10 cellular contexts compared by ENCODE assay signal in genomic region chr2:233480490-233481202, GRCh38.
DNase-seq lines count a peak whose midpoint lies in the region; FAIRE-seq and TF ChIP-seq lines count a peak whose summit lies in the region.
"Had no signal": no experiment of that assay in that cellular context is flagged by ENCODE, and none has a peak within 500 bp of the region (broad histone marks: within the 10 kb centered on the region; RNA-seq: fewer than 3 reads in every experiment).

No MANE protein-coding gene starts in this region.

- H3K9ac ChIP-seq in neuronal stem cell (ENCODE audit: low read depth, low read length, poor library complexity) (no peak overlapping the region), mesendoderm (ENCODE audit: low read length) (no peak overlapping the region)

- H2AK5ac ChIP-seq in neuronal stem cell (ENCODE audit: low read depth, low read length) (peak overlapping the region; percentile 82), mesendoderm (ENCODE audit: low read length) (no peak overlapping the region)

- H4K5ac ChIP-seq in mesendoderm (ENCODE audit: low read length), result no peak overlapping the region

- DNase-seq in DMS153 (lab: John Stamatoyannopoulos, UW) (peak; percentile 78), NCI-H2029 (lab: John Stamatoyannopoulos, UW) (peak; percentile 73), cerebellar cortex (ENCODE audit: low spot score) (peak; percentile 81), neuronal stem cell (ENCODE audit: low spot score) (no peak), mesendoderm (no peak), OCI-M2 (lab: John Stamatoyannopoulos, UW; ENCODE audit: unreplicated experiment) (no peak), GM12891 (ENCODE audit: insufficient read length, low spot score) (no peak)
- DNase-seq in stimulated activated naive CD4-positive, alpha-beta T cell treated with Interleukin-2 at 50 U/mL for 16 hours (lab: John Stamatoyannopoulos, UW), result no peak
- DNase-seq: GF-D8, NCI-H774 had no signal

- H3K56ac ChIP-seq in mesendoderm (ENCODE audit: low read length), result no peak overlapping the region

- H3K9me3 ChIP-seq in neuronal stem cell (replicated peaks in 1 of 2; ENCODE audit: control insufficient read depth in 2 of 2, insufficient read depth in 1 of 2, low read depth in 1 of 2, low read length in 2 of 2), result peaks cover 5 to 10% of the 10 kb centered on the region in 2 donors

- H3K36me3 ChIP-seq in neuronal stem cell (replicated peaks in 1 of 2; ENCODE audit: control insufficient read depth in 2 of 2, insufficient read depth in 2 of 2, low read length in 2 of 2), result peaks cover 12 to 58% of the 10 kb centered on the region in 2 donors
- H3K36me3 ChIP-seq in mesendoderm (ENCODE audit: control insufficient read depth, insufficient read depth, low read length), result no peaks in the 10 kb centered on the region

- WGBS in neuronal stem cell (ENCODE audit: extremely low coverage in 2 of 2, insufficient read length in 2 of 2, insufficient replicate concordance in 1 of 2), 2 donors, result no CpG with 5 or more reads among the region's 21 CpGs
- no CpG with 5 or more reads among the region's 21 CpGs for WGBS in mesendoderm (ENCODE audit: extremely low coverage, insufficient coverage, low lambda C conversion rate)

- H2BK120ac ChIP-seq in neuronal stem cell (ENCODE audit: low read depth, low read length) (no peak overlapping the region), mesendoderm (ENCODE audit: low read depth, low read length) (no peak overlapping the region)

- H3K4me3 ChIP-seq in neuronal stem cell (ENCODE audit: low read length in 2 of 2) (no peak overlapping the region), mesendoderm (ENCODE audit: low read length) (no peak overlapping the region)

- H3K23ac ChIP-seq in neuronal stem cell (ENCODE audit: low read depth, low read length, poor library complexity) (no peak overlapping the region), mesendoderm (ENCODE audit: low read length) (no peak overlapping the region)

- H3K14ac ChIP-seq in neuronal stem cell (ENCODE audit: low read length), result peak overlapping the region; percentile 73

- no peaks in the 10 kb centered on the region for H3K4me1 ChIP-seq in neuronal stem cell (ENCODE audit: control insufficient read depth in 2 of 2, insufficient read depth in 1 of 2, low read depth in 1 of 2, low read length in 2 of 2)
- H3K4me1 ChIP-seq in mesendoderm (ENCODE audit: control insufficient read depth, low read depth, low read length), result no peaks in the 10 kb centered on the region

- no peaks in the 10 kb centered on the region for H3K79me1 ChIP-seq in neuronal stem cell (ENCODE audit: low read depth, low read length)
- no peaks in the 10 kb centered on the region for H3K79me1 ChIP-seq in mesendoderm (ENCODE audit: low read length)

- H3K27me3 ChIP-seq in neuronal stem cell (ENCODE audit: control insufficient read depth in 3 of 3, insufficient read depth in 3 of 3, low read depth in 1 of 3, low read length in 3 of 3) (no peaks in the 10 kb centered on the region), mesendoderm (ENCODE audit: insufficient read depth, low read length, poor library complexity) (no peaks in the 10 kb centered on the region)

- H2BK5ac ChIP-seq in neuronal stem cell (ENCODE audit: low read length), result no peak overlapping the region
- no peak overlapping the region for H2BK5ac ChIP-seq in mesendoderm (ENCODE audit: low read length)

- no peak for TF ChIP-seq POLR2A in GM12891 (IDR thresholded peaks at IDR 0.05; ENCODE audit: low read depth, low read length)

- H4K91ac ChIP-seq in neuronal stem cell (ENCODE audit: low read depth, low read length, poor library complexity), result no peak overlapping the region

- no peak overlapping the region for H2BK12ac ChIP-seq in neuronal stem cell (ENCODE audit: low read length)

- H3K4me2 ChIP-seq in neuronal stem cell (ENCODE audit: insufficient read depth, low read length, poor library complexity, severe bottlenecking) (no peak overlapping the region), mesendoderm (ENCODE audit: low read length) (no peak overlapping the region)

- FAIRE-seq in GM12891 (lab: Jason Lieb, UNC), result no peak

- H3K4ac ChIP-seq in neuronal stem cell (ENCODE audit: low read length) (no peak overlapping the region), mesendoderm (ENCODE audit: low read depth, low read length) (no peak overlapping the region)

- H3K18ac ChIP-seq in neuronal stem cell (ENCODE audit: low read length) (peak overlapping the region; percentile 55), mesendoderm (ENCODE audit: low read length) (no peak overlapping the region)

- no peak overlapping the region for H3K27ac ChIP-seq in neuronal stem cell (replicated peaks; ENCODE audit: low read length)
- H3K27ac ChIP-seq in mesendoderm (ENCODE audit: low read depth, low read length), result no peak overlapping the region

- no peak overlapping the region for H4K8ac ChIP-seq in neuronal stem cell (ENCODE audit: low read depth, low read length)
- H4K8ac ChIP-seq in mesendoderm (ENCODE audit: low read depth, low read length), result no peak overlapping the region

- no peaks in the 10 kb centered on the region for H3K79me2 ChIP-seq in mesendoderm (ENCODE audit: control insufficient read depth, insufficient read depth, low read length)

- H2BK15ac ChIP-seq in neuronal stem cell (ENCODE audit: low read length) (no peak overlapping the region), mesendoderm (replicated peaks; ENCODE audit: low read depth) (no peak overlapping the region)

- no peak overlapping the region for H2AFZ ChIP-seq in neuronal stem cell (ENCODE audit: low read length)

TF ChIP-seq in GM12891, 5 proteins besides CTCF, POLR2A, EP300 and RAD21:
- TF ChIP-seq POU2F2 (IDR thresholded peaks at IDR 0.05; ENCODE audit: low read depth, low read length) (no peak), TAF1 (IDR thresholded peaks at IDR 0.05; ENCODE audit: low read depth, low read length) (no peak), PAX5 (IDR thresholded peaks at IDR 0.05; ENCODE audit: insufficient read depth, low read length, severe bottlenecking) (no peak), SPI1 (IDR thresholded peaks at IDR 0.05; ENCODE audit: low read depth, low read length) (no peak), POLR2AphosphoS5 (IDR thresholded peaks at IDR 0.05; ENCODE audit: low read depth, low read length) (no peak)
TF ChIP-seq in GM12891: peak in this region for 0.

Comparison
In these comparisons a context has a peak if more than half of its experiments do, and no peak if none do; other contexts are left out.
1. DNase-seq: peak in DMS153 (single experiment), NCI-H2029 (single experiment) and cerebellar cortex (single experiment); none in neuronal stem cell (single experiment), mesendoderm (single experiment), stimulated activated naive CD4-positive, alpha-beta T cell treated with Interleukin-2 at 50 U/mL for 16 hours (single experiment), OCI-M2 (single experiment) and GM12891 (single experiment).